Comparison of ENCODE assay signal across 8 cellular contexts in the genomic region with DNA sequence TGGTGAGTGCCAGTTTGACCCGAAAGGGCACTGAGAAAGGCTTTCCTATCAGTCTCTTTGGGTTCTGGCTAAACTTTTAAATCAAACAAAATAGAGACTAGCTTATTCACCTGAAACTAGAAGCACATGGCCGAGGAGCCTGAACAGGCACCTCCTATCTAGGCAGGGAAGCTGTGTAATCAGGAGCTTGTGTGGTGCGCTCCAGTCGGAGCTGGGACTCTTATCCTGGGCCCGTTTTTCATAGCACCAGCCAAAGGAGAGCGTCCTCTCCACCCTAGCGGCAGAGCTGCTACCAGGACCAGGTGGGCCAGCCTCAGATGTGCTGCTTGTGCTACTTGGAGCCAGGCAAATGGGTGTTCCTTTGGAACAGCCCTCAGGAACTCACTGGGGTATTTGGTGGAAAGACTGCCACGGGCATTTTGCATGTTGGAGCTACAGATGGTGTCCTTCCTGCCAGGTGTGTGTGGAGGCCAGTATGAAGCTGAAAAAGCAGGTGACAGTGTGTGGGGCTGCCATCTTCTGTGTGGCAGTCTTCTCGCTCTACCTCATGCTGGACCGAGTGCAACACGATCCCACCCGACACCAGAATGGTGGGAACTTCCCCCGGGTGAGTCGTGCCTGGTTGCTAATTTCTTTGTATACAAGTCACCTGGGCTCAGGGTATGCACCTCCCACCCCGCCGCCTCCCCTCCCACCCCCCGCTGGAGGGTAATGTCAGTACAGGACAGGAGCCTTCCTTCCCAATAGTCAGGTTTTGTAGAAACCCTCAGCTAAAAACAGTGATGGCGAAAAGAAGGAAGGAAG. TPM values are rescaled to one million over a fixed set of nuclear protein-coding genes. Genes with fewer than 3 reads are reported as not detected.
DNase-seq lines count a peak whose midpoint lies in the region; ATAC-seq and TF ChIP-seq lines count a peak whose summit lies in the region.

No MANE protein-coding gene starts in this region.

- H3K9ac ChIP-seq in KMS-11: peak overlapping the region; percentile 64

- in situ Hi-C loops in astrocyte of the spinal cord (cut with HindIII; ENCODE audit: low sequenced_read_pairs): no loop called here

- no peaks in the 10 kb centered on the region for H4K20me1 ChIP-seq in KMS-11 (ENCODE audit: insufficient read depth)

- TF ChIP-seq CTCF in KMS-11 (conservative IDR thresholded peaks at IDR 0.05; ENCODE audit: low read depth, low read length) (no peak), astrocyte of the spinal cord (IDR thresholded peaks at IDR 0.05; ENCODE audit: low read depth, low read length) (no peak), kidney epithelial cell (IDR thresholded peaks at IDR 0.05; ENCODE audit: insufficient read depth, low read length, poor library complexity, severe bottlenecking) (peak; percentile 30)

- H3K79me2 ChIP-seq in KMS-11 (ENCODE audit: insufficient read depth, low read depth): peaks cover 7% of the 10 kb centered on the region; the same call in 1 of the 2 replicates

- H3K36me3 ChIP-seq in KMS-11 (ENCODE audit: insufficient read depth): no peaks in the 10 kb centered on the region
- H3K36me3 ChIP-seq in kidney epithelial cell (ENCODE audit: control insufficient read depth, insufficient read depth, low read length): peaks cover 5% of the 10 kb centered on the region

- H3K27me3 ChIP-seq in KMS-11 (ENCODE audit: insufficient read depth, low read depth) (no peaks in the 10 kb centered on the region), kidney epithelial cell (ENCODE audit: control insufficient read depth, insufficient read depth, low read length) (no peaks in the 10 kb centered on the region)

- H3K4me3 ChIP-seq in KMS-11 (IDR thresholded peaks at IDR 0.05; ENCODE audit: insufficient read depth, low read depth, low read length): no peak overlapping the region
- H3K4me3 ChIP-seq in astrocyte of the spinal cord (ENCODE audit: low read depth, low read length): peak overlapping the region; percentile 66
- H3K4me3 ChIP-seq in kidney epithelial cell (ENCODE audit: low read depth, low read length): peak overlapping the region; percentile 75

- peak overlapping the region; percentile 91 for H3K4me2 ChIP-seq in KMS-11

- H2AFZ ChIP-seq in KMS-11 (ENCODE audit: low read depth): peak overlapping the region; percentile 80

- peak; percentile 50 for DNase-seq in COLO668 (lab: John Stamatoyannopoulos, UW; ENCODE audit: unreplicated experiment)
- DNase-seq in astrocyte of the spinal cord (ENCODE audit: low read depth, low spot score): no peak
- DNase-seq in kidney epithelial cell (ENCODE audit: low read depth): no peak
- DNase-seq in substantia nigra (lab: John Stamatoyannopoulos, UW): peak in 7 of 49 donors; percentile 28 to 60 (median 47)
- DNase-seq in NOMO-1 (lab: John Stamatoyannopoulos, UW; ENCODE audit: unreplicated experiment in 2 of 2): no peak

- peak overlapping the region; percentile 70 for H3K27ac ChIP-seq in KMS-11
- peak overlapping the region; percentile 99 for H3K27ac ChIP-seq in substantia nigra (ENCODE audit: low read depth, low read length, poor library complexity, severe bottlenecking)

- peaks cover 16% of the 10 kb centered on the region for H3K4me1 ChIP-seq in KMS-11 (ENCODE audit: low read depth, poor library complexity, severe bottlenecking)

- ATAC-seq in GM21723 (IDR thresholded peaks at IDR 0.05; ENCODE audit: unreplicated experiment) (no peak), HG03378 (IDR thresholded peaks at IDR 0.05; ENCODE audit: unreplicated experiment) (no peak)

RNA-seq across cellular contexts. Expression of a gene that starts 0.8 kb away (rescaled TPM):
- total RNA-seq in kidney epithelial cell: 31.1 and 33.3 TPM in 2 replicates

RNA-seq across cellular contexts. Expression of a gene that starts 19.6 kb away (rescaled TPM):
- total RNA-seq in kidney epithelial cell: 15.1 and 15.6 TPM in 2 replicates

RNA-seq across cellular contexts. Expression of a gene that starts 28.4 kb away (rescaled TPM):
- total RNA-seq in kidney epithelial cell: 20.0 and 24.4 TPM in 2 replicates

RNA-seq across cellular contexts. Expression of a gene that starts 31.1 kb away (rescaled TPM):
- 50.1 and 62.7 TPM in 2 replicates for total RNA-seq in kidney epithelial cell

RNA-seq across cellular contexts. Expression of a gene that starts 35.5 kb away (rescaled TPM):
- total RNA-seq in kidney epithelial cell: 103 and 124 TPM in 2 replicates
